ENCODE assay signal across 26 cellular contexts in the genomic region with DNA sequence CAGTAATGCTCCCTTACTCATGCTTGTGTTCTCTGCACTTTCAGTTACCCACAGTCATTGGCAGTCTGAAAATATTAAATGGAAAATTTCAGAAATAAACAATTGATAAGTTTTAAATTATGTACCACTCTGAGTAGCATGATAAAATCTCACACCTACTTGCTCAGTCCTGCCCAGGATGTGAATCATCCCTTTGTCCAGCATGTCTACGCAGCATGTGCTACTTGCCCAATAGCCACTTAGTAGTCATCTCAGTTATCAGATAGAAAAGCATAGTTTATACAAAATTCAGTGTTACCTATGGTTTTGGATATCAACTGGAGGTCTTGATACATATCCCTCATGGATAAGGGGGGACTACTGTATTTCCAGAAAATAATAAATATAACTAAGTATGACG.
"Had no signal": no experiment of that assay in that cellular context is flagged by ENCODE, and none has a peak within 500 bp of the region (broad histone marks: within the 10 kb centered on the region; RNA-seq: fewer than 3 reads in every experiment).

No MANE protein-coding gene starts in this region.

- H3K36me3 Mint-ChIP-seq: activated naive CD8-positive, alpha-beta T cell; mesothelial cell of epicardium; naive thymus-derived CD8-positive, alpha-beta T cell; neural progenitor cell; stimulated activated effector memory CD8-positive, alpha-beta T cell treated with anti-CD3 and anti-CD28 coated beads, Interleukin-12 subunit alpha, Interleukin-12 subunit beta, amount 100 ng/mL, for 72 hours had no signal

- ATAC-seq: activated CD4-positive, alpha-beta T cell treated with anti-CD3 and anti-CD28 coated beads for 36 hours; activated T-cell treated with anti-CD3 and anti-CD28 coated beads, Interleukin-2, amount 50 U/mL, for 4 hours; gastrocnemius medialis; left lung; naive thymus-derived CD8-positive, alpha-beta T cell; sciatic nerve; stimulated activated effector memory CD8-positive, alpha-beta T cell treated with anti-CD3 and anti-CD28 coated beads, Interleukin-12 subunit alpha, Interleukin-12 subunit beta, amount 100 ng/mL, for 72 hours had no signal

- H3K27ac ChIP-seq: gastrocnemius medialis, left lung, neural progenitor cell, stomach, uterus had no signal

- H3K36me3 ChIP-seq: gastrocnemius medialis, left lung, neural progenitor cell, stomach, uterus had no signal

- H3K4me1 Mint-ChIP-seq: activated B cell treated with CpG ODN at 0.5 μM for 24 hours; activated CD4-positive, alpha-beta T cell treated with anti-CD3 and anti-CD28 coated beads for 36 hours; naive thymus-derived CD8-positive, alpha-beta T cell; neural progenitor cell; stimulated activated effector memory CD8-positive, alpha-beta T cell treated with anti-CD3 and anti-CD28 coated beads, Interleukin-12 subunit alpha, Interleukin-12 subunit beta, amount 100 ng/mL, for 72 hours had no signal

- H3K27me3 ChIP-seq: gastrocnemius medialis, left lung, neural progenitor cell, stomach, uterus had no signal

- H3K4me3 ChIP-seq: gastrocnemius medialis, left lung, lung, neural progenitor cell, stomach, uterus had no signal

- H3K9me3 Mint-ChIP-seq: activated T-helper 2 cell treated with anti-CD3 and anti-CD28 coated beads, Interferon-gamma antibody, Interleukin-2, Interleukin-4, amounts not matched to agents 10 μg/mL and 5 μg/mL and 100 μg/mL, durations not matched to agents 14 hours and 24 hours and 36 hours; neural progenitor cell had no signal

- H3K27me3 Mint-ChIP-seq: activated B cell treated with CpG ODN at 0.5 μM for 24 hours; activated CD4-positive, alpha-beta T cell treated with anti-CD3 and anti-CD28 coated beads for 36 hours; activated naive CD8-positive, alpha-beta T cell; naive thymus-derived CD8-positive, alpha-beta T cell had no signal

- H3K27ac Mint-ChIP-seq: activated B cell treated with CpG ODN at 0.5 μM for 24 hours; activated CD4-positive, alpha-beta T cell treated with anti-CD3 and anti-CD28 coated beads for 36 hours; activated naive CD8-positive, alpha-beta T cell; activated T-helper 2 cell treated with anti-CD3 and anti-CD28 coated beads, Interferon-gamma antibody, Interleukin-2, Interleukin-4, amounts not matched to agents 10 μg/mL and 5 μg/mL and 100 μg/mL, durations not matched to agents 14 hours and 24 hours and 36 hours; mesothelial cell of epicardium; naive thymus-derived CD8-positive, alpha-beta T cell; neural progenitor cell; stimulated activated effector memory CD8-positive, alpha-beta T cell treated with anti-CD3 and anti-CD28 coated beads, Interleukin-12 subunit alpha, Interleukin-12 subunit beta, amount 100 ng/mL, for 72 hours had no signal

- DNase-seq: activated B cell treated with CpG ODN at 0.5 μM for 24 hours; activated CD4-positive, alpha-beta T cell treated with anti-CD3 and anti-CD28 coated beads for 36 hours; activated CD4-positive, alpha-beta T cell treated with anti-CD3 and anti-CD28 coated beads, Interleukin-2, amount 50 U/mL, for 48 hours; activated CD8-positive, alpha-beta memory T cell treated with anti-CD3 and anti-CD28 coated beads, Interleukin-2, amount 50 U/mL, for 48 hours; activated naive CD4-positive, alpha-beta T cell; activated T-cell treated with anti-CD3 and anti-CD28 coated beads, Interleukin-2, amount 50 U/mL, for 4 hours; cortex of kidney; gastrocnemius medialis; hippocampal formation; kidney glomerular epithelial cell; left lung; naive thymus-derived CD8-positive, alpha-beta T cell; posterior cingulate gyrus; small intestine; stimulated activated CD4-positive, alpha-beta T cell treated with anti-CD3 and anti-CD28 coated beads, Interleukin-2, amount 100 ng/mL, for 24 hours; stomach; T1000; trophoblast cell; uterus had no signal

- H3K9me3 ChIP-seq: gastrocnemius medialis, left lung, stomach, uterus had no signal

- H3K4me3 Mint-ChIP-seq: activated B cell treated with CpG ODN at 0.5 μM for 24 hours; activated CD4-positive, alpha-beta T cell treated with anti-CD3 and anti-CD28 coated beads for 36 hours; activated naive CD8-positive, alpha-beta T cell; activated T-cell treated with anti-CD3 and anti-CD28 coated beads, Interleukin-2, amount 50 U/mL, for 4 hours; mesothelial cell of epicardium; naive thymus-derived CD8-positive, alpha-beta T cell; neural progenitor cell; stimulated activated effector memory CD8-positive, alpha-beta T cell treated with anti-CD3 and anti-CD28 coated beads, Interleukin-12 subunit alpha, Interleukin-12 subunit beta, amount 100 ng/mL, for 72 hours had no signal

- H3K4me1 ChIP-seq: gastrocnemius medialis, left lung, neural progenitor cell, stomach, uterus had no signal
